ENCODE assay signal across 16 cellular contexts in genomic region chr15:82966671-82967071, GRCh38. TPM values are rescaled to one million over a fixed set of nuclear protein-coding genes. Genes with fewer than 3 reads are reported as not detected.
DNase-seq lines count a peak whose midpoint lies in the region; ATAC-seq, FAIRE-seq and TF ChIP-seq lines count a peak whose summit lies in the region.
"Had no signal": no experiment of that assay in that cellular context is flagged by ENCODE, and none has a peak within 500 bp of the region (broad histone marks: within the 10 kb centered on the region; RNA-seq: fewer than 3 reads in every experiment).

No MANE protein-coding gene starts in this region.

- H3K9me3 Mint-ChIP-seq in activated CD4-positive, alpha-beta memory T cell treated with anti-CD3 and anti-CD28 coated beads for 36 hours = no peaks in the 10 kb centered on the region

- H3K4me3 Mint-ChIP-seq in activated CD4-positive, alpha-beta memory T cell treated with anti-CD3 and anti-CD28 coated beads for 36 hours = no peak overlapping the region

- FAIRE-seq in urothelium cell line (lab: Jason Lieb, UNC) = no peak
- FAIRE-seq: D721Med had no signal

- H3K4me3 ChIP-seq in right atrium auricular region (no peak overlapping the region), esophagus squamous epithelium (no peak overlapping the region), SJCRH30 (no peak overlapping the region)

- H3K36me3 Mint-ChIP-seq in activated CD4-positive, alpha-beta memory T cell treated with anti-CD3 and anti-CD28 coated beads for 36 hours = no peaks in the 10 kb centered on the region

- DNase-seq in GM20000 (ENCODE audit: low spot score) (peak; percentile 41), right atrium auricular region (ENCODE audit: low spot score) (no peak), esophagus squamous epithelium (lab: John Stamatoyannopoulos, UW) (no peak), SJCRH30 (no peak), urothelium cell line (ENCODE audit: low spot score) (no peak)
- peak; percentile 61 for DNase-seq in activated CD4-positive, alpha-beta memory T cell treated with anti-CD3 and anti-CD28 coated beads for 36 hours
- DNase-seq: brain microvascular endothelial cell, H7, left ventricle myocardium superior, NCI-H1048 had no signal

- intact Hi-C loops in activated CD4-positive, alpha-beta memory T cell treated with anti-CD3 and anti-CD28 coated beads for 36 hours (cut with micrococcal nuclease) = loop anchor here (1.0 kb wide), 1 partner anchor 16 kb away; no protein-coding TSS in a partner anchor
- intact Hi-C loops in esophagus squamous epithelium (cut with DNase I) = no loop called here

- H3K9me3 ChIP-seq in right atrium auricular region = no peaks in the 10 kb centered on the region
- H3K9me3 ChIP-seq in esophagus squamous epithelium = no peaks in the 10 kb centered on the region
- no peaks in the 10 kb centered on the region for H3K9me3 ChIP-seq in SJCRH30 (replicated peaks)

- peaks cover 0 to 3% of the 10 kb centered on the region in 2 donors for H3K4me1 ChIP-seq in right atrium auricular region
- H3K4me1 ChIP-seq in esophagus squamous epithelium = no peaks in the 10 kb centered on the region
- H3K4me1 ChIP-seq in SJCRH30 = peaks cover 2% of the 10 kb centered on the region; the same call in 1 of the 2 replicates
- H3K4me1 ChIP-seq: parathyroid adenoma had no signal

- POLR2A ChIA-PET in activated CD4-positive, alpha-beta memory T cell treated with anti-CD3 and anti-CD28 coated beads for 36 hours (lab: Charles Lee) = no interaction called here

- CTCF ChIA-PET in activated CD4-positive, alpha-beta memory T cell treated with anti-CD3 and anti-CD28 coated beads for 36 hours (lab: Charles Lee) = interaction anchor here (1.1 kb wide), 1 partner anchor 116 kb away, joined by 3 read pairs; no protein-coding TSS in a partner anchor

- 61 to 63% methylated on average over 4 of the region's 4 CpGs for WGBS in esophagus squamous epithelium, 2 donors

- no peak for TF ChIP-seq POLR2A in esophagus squamous epithelium (IDR thresholded peaks at IDR 0.05)

- H3K27ac Mint-ChIP-seq in activated CD4-positive, alpha-beta memory T cell treated with anti-CD3 and anti-CD28 coated beads for 36 hours = no peak overlapping the region

- no peak for TF ChIP-seq CTCF in GM20000 (IDR thresholded peaks at IDR 0.05; ENCODE audit: extremely low read depth, missing control alignments)
- no peak for TF ChIP-seq CTCF in right atrium auricular region (IDR thresholded peaks at IDR 0.05)
- no peak for TF ChIP-seq CTCF in esophagus squamous epithelium (IDR thresholded peaks at IDR 0.05)

- H3K27me3 ChIP-seq in right atrium auricular region = no peaks in the 10 kb centered on the region
- no peaks in the 10 kb centered on the region for H3K27me3 ChIP-seq in esophagus squamous epithelium
- H3K27me3 ChIP-seq in SJCRH30 = no peaks in the 10 kb centered on the region
- H3K27me3 ChIP-seq: brain microvascular endothelial cell had no signal

- H3K27ac ChIP-seq in right atrium auricular region (no peak overlapping the region), esophagus squamous epithelium (no peak overlapping the region), SJCRH30 (no peak overlapping the region)
- H3K27ac ChIP-seq: brain microvascular endothelial cell, parathyroid adenoma had no signal

- H3K4me1 Mint-ChIP-seq in activated CD4-positive, alpha-beta memory T cell treated with anti-CD3 and anti-CD28 coated beads for 36 hours (ENCODE audit: low read depth) = peaks cover 5% of the 10 kb centered on the region

- H3K36me3 ChIP-seq in right atrium auricular region (no peaks in the 10 kb centered on the region), esophagus squamous epithelium (no peaks in the 10 kb centered on the region), SJCRH30 (no peaks in the 10 kb centered on the region)
- H3K36me3 ChIP-seq: brain microvascular endothelial cell had no signal

- no peaks in the 10 kb centered on the region for H3K27me3 Mint-ChIP-seq in activated CD4-positive, alpha-beta memory T cell treated with anti-CD3 and anti-CD28 coated beads for 36 hours

- ATAC-seq in GM18517 (IDR thresholded peaks at IDR 0.05; ENCODE audit: unreplicated experiment) (peak; percentile 81), HG03060 (IDR thresholded peaks at IDR 0.05; ENCODE audit: low read depth, unreplicated experiment) (peak; percentile 59)
- ATAC-seq: activated CD4-positive, CD25-positive, alpha-beta regulatory T cell treated with anti-CD3 and anti-CD28 coated beads, Interleukin-2, amount 50 U/mL, for 24 hours; left ventricle myocardium superior; Panc1 had no signal

RNA-seq across cellular contexts. Expression of gene HOMER2, which starts 14.2 kb away (rescaled TPM):
- 1 to 10 TPM; 6.5 to 7.9 TPM for total RNA-seq in activated CD4-positive, alpha-beta memory T cell treated with anti-CD3 and anti-CD28 coated beads for 36 hours
- total RNA-seq in right atrium auricular region (10 to 100 TPM; 18.3 to 24.8 TPM), esophagus squamous epithelium (10 to 100 TPM; 30.9 to 59.0 (median 39.4) TPM)
- 6.8 and 7.3 TPM in 2 replicates for total RNA-seq in SJCRH30 (2014; rRNA removed; shearing (Covaris generic))

RNA-seq across cellular contexts. Expression of gene RAMAC, which starts 19.3 kb away (rescaled TPM):
- total RNA-seq in activated CD4-positive, alpha-beta memory T cell treated with anti-CD3 and anti-CD28 coated beads for 36 hours = 10 to 100 TPM; 19.0 to 20.2 TPM
- total RNA-seq in right atrium auricular region (10 to 100 TPM; 13.0 to 13.9 TPM), esophagus squamous epithelium (10 to 100 TPM; 29.1 to 31.5 (median 31.1) TPM)
- total RNA-seq in SJCRH30 (2014; rRNA removed; shearing (Covaris generic)) = 44.0 and 48.4 TPM in 2 replicates

RNA-seq across cellular contexts. Expression of gene C15orf40, which starts 44.8 kb away (rescaled TPM):
- 10 to 100 TPM; 21.8 to 26.3 TPM for total RNA-seq in activated CD4-positive, alpha-beta memory T cell treated with anti-CD3 and anti-CD28 coated beads for 36 hours
- total RNA-seq in right atrium auricular region = 1 to 10 TPM; 5.9 to 9.4 TPM
- total RNA-seq in esophagus squamous epithelium = 10 to 100 TPM in 3 of 4 donors, 1 to 10 TPM in 1; 6.1 to 31.4 (median 18.6) TPM
- 11.2 and 12.3 TPM in 2 replicates for total RNA-seq in SJCRH30 (2014; rRNA removed; shearing (Covaris generic))

Comparison
In these comparisons a context has a peak if more than half of its experiments do, and no peak if none do; other contexts are left out.
1. DNase-seq: peak in GM20000 (single experiment) and activated CD4-positive, alpha-beta memory T cell treated with anti-CD3 and anti-CD28 coated beads for 36 hours (single experiment); none in right atrium auricular region (single experiment), esophagus squamous epithelium (single experiment), SJCRH30 (0 of 2) and urothelium cell line (single experiment).